29 cellular contexts compared by ENCODE assay signal in the genomic region with DNA sequence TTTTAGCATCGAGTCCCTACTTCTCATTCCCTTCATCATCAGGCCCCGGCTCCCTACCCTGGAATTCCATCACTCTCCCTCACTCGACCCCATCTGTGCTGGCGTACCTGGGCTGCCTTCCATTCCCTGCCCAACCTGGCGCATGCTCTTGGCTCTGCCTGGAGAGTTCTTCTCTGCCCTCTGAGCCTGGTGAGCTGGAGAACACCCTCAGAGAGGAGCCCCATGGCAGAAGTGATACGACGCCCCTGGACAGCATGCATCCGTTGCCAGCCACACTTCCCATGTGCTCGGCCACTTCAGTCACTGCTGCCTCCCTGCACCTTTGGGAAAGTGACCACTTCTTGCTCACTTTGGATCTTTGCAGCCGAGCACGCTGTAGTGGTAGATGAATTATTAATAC. TPM values are rescaled to one million over a fixed set of nuclear protein-coding genes. Genes with fewer than 3 reads are reported as not detected.
"Had no signal": no experiment of that assay in that cellular context is flagged by ENCODE, and none has a peak within 500 bp of the region (broad histone marks: within the 10 kb centered on the region; RNA-seq: fewer than 3 reads in every experiment).

No MANE protein-coding gene starts in this region.

- H3K4me3 Mint-ChIP-seq: activated B cell treated with CpG ODN at 0.5 μM for 24 hours; activated CD4-positive, alpha-beta memory T cell treated with anti-CD3 and anti-CD28 coated beads for 36 hours; activated CD4-positive, alpha-beta T cell treated with anti-CD3 and anti-CD28 coated beads, Interleukin-2, amount 10 ng/mL, durations not matched to agents 7 days and 5 days; activated naive CD4-positive, alpha-beta T cell treated with anti-CD3 and anti-CD28 coated beads, Interleukin-2, amount 10 ng/mL, durations not matched to agents 7 days and 5 days; activated naive CD8-positive, alpha-beta T cell treated with anti-CD3 and anti-CD28 coated beads for 36 hours; T-cell had no signal

- H3K27ac ChIP-seq: SK-N-MC had no signal

- H3K4me1 Mint-ChIP-seq: activated B cell treated with CpG ODN at 0.5 μM for 24 hours; activated CD4-positive, alpha-beta T cell treated with anti-CD3 and anti-CD28 coated beads, Interleukin-2, amount 10 ng/mL, durations not matched to agents 7 days and 5 days; activated naive CD4-positive, alpha-beta T cell treated with anti-CD3 and anti-CD28 coated beads, Interleukin-2, amount 10 ng/mL, durations not matched to agents 7 days and 5 days; activated naive CD8-positive, alpha-beta T cell treated with anti-CD3 and anti-CD28 coated beads for 36 hours; T-cell had no signal

- H3K27me3 Mint-ChIP-seq: activated CD4-positive, alpha-beta T cell treated with anti-CD3 and anti-CD28 coated beads, Interleukin-2, amount 10 ng/mL, durations not matched to agents 7 days and 5 days; activated naive CD8-positive, alpha-beta T cell treated with anti-CD3 and anti-CD28 coated beads for 36 hours had no signal

- H3K9me3 Mint-ChIP-seq: activated CD4-positive, alpha-beta memory T cell treated with anti-CD3 and anti-CD28 coated beads for 36 hours; activated CD4-positive, alpha-beta T cell treated with anti-CD3 and anti-CD28 coated beads, Interleukin-2, amount 10 ng/mL, durations not matched to agents 7 days and 5 days; activated naive CD4-positive, alpha-beta T cell treated with anti-CD3 and anti-CD28 coated beads, Interleukin-2, amount 10 ng/mL, durations not matched to agents 7 days and 5 days; activated T-helper 2 cell treated with anti-CD3 and anti-CD28 coated beads, Interferon-gamma antibody, Interleukin-2, Interleukin-4, amounts not matched to agents 10 μg/mL and 5 μg/mL and 100 μg/mL, durations not matched to agents 14 hours and 24 hours and 36 hours; T-cell had no signal

- H3K36me3 Mint-ChIP-seq: activated CD4-positive, alpha-beta memory T cell treated with anti-CD3 and anti-CD28 coated beads for 36 hours; activated naive CD4-positive, alpha-beta T cell treated with anti-CD3 and anti-CD28 coated beads, Interleukin-2, amount 10 ng/mL, durations not matched to agents 7 days and 5 days; activated naive CD8-positive, alpha-beta T cell treated with anti-CD3 and anti-CD28 coated beads for 36 hours; T-cell had no signal

- ATAC-seq: Panc1, T-cell had no signal

- H3K27ac Mint-ChIP-seq: activated B cell treated with CpG ODN at 0.5 μM for 24 hours; activated CD4-positive, alpha-beta memory T cell treated with anti-CD3 and anti-CD28 coated beads for 36 hours; activated CD4-positive, alpha-beta T cell treated with anti-CD3 and anti-CD28 coated beads, Interleukin-2, amount 10 ng/mL, durations not matched to agents 7 days and 5 days; activated naive CD4-positive, alpha-beta T cell treated with anti-CD3 and anti-CD28 coated beads, Interleukin-2, amount 10 ng/mL, durations not matched to agents 7 days and 5 days; activated naive CD8-positive, alpha-beta T cell treated with anti-CD3 and anti-CD28 coated beads for 36 hours; activated T-helper 2 cell treated with anti-CD3 and anti-CD28 coated beads, Interferon-gamma antibody, Interleukin-2, Interleukin-4, amounts not matched to agents 10 μg/mL and 5 μg/mL and 100 μg/mL, durations not matched to agents 14 hours and 24 hours and 36 hours; T-cell had no signal

- DNase-seq: activated B cell treated with CpG ODN at 0.5 μM for 24 hours; activated CD4-positive, alpha-beta memory T cell treated with anti-CD3 and anti-CD28 coated beads for 36 hours; activated CD4-positive, alpha-beta T cell treated with anti-CD3 and anti-CD28 coated beads, Interleukin-2, amount 10 ng/mL, durations not matched to agents 7 days and 5 days; activated CD8-positive, alpha-beta memory T cell treated with anti-CD3 and anti-CD28 coated beads for 24 hours; activated gamma-delta T cell treated with Interleukin-2 at 50 U/mL for 16 hours; activated naive CD4-positive, alpha-beta T cell treated with anti-CD3 and anti-CD28 coated beads, Interleukin-2, amount 10 ng/mL, durations not matched to agents 7 days and 5 days; activated naive CD8-positive, alpha-beta T cell treated with anti-CD3 and anti-CD28 coated beads for 36 hours; activated T-cell treated with anti-CD3 and anti-CD28 coated beads, Interleukin-2, amount 50 U/mL, for 48 hours; KBM-7; NCI-H1048; NCI-H1417; NCI-H1694; NCI-H2029; NCI-H2107; NCI-H2171 treated with DMSO at 0.1 percent for 48 hours; NCI-H226; NCI-H510A; NCI-H526 treated with DMSO at 0.1 percent for 48 hours; NCI-H82; NK-92 treated with Interleukin-12 subunit alpha and Interleukin-12 subunit beta, amount 100 ng/mL, for 24 hours; OCI-M1; RPMI8226; T-cell; T-helper 2 cell; T1000 had no signal

- FAIRE-seq: TTC549 had no signal

- H3K4me3 ChIP-seq: SK-N-MC had no signal

RNA-seq across cellular contexts. Expression of gene OLFML2B, which starts 30.1 kb away (rescaled TPM):
- total RNA-seq: activated B cell treated with CpG ODN at 0.5 μM for 24 hours; activated CD4-positive, alpha-beta memory T cell treated with anti-CD3 and anti-CD28 coated beads for 36 hours; activated CD4-positive, alpha-beta T cell treated with anti-CD3 and anti-CD28 coated beads, Interleukin-2, amount 10 ng/mL, durations not matched to agents 7 days and 5 days; activated T-helper 2 cell treated with anti-CD3 and anti-CD28 coated beads, Interferon-gamma antibody, Interleukin-2, Interleukin-4, amounts not matched to agents 10 μg/mL and 5 μg/mL and 100 μg/mL, durations not matched to agents 14 hours and 24 hours and 36 hours; T-cell had no signal
